11 cellular contexts compared by ENCODE assay signal in the genomic region with DNA sequence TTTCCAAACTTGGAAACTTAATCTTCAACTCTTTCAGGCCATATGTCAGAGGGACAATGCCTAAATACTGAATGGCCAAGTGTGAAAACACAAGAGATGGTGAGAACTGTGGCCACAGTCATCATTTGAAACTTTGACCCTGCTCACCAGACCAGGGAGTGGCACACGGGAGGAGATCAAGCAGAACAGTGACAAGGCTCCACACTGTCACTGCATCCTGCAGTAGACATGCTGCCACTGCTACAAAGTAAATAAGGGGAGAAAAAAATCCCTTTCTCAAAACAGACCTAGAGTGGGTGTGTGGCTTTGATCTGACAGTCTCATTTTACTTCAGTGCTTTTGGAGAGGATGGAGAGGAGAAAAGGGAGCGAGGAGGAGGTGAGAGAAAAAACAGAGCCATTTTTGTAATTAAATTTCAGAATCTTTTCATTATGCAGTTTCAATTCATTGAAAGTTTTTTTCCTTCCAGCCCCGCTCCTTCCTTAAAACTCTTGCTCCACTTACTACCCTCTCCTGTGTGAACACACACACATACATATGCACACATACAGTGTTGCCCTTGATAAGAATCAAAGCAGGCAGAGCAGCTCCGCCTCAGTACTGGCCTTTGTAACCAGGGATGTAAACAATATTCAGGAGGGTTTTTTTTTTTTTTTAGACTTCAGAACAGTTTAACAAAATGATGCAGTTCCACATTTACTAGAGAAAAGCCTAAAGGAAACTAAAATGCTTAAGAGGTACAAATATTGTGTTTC. TPM values are rescaled to one million over a fixed set of nuclear protein-coding genes. Genes with fewer than 3 reads are reported as not detected.
DNase-seq lines count a peak whose midpoint lies in the region; ATAC-seq and TF ChIP-seq lines count a peak whose summit lies in the region.
"Had no signal": no experiment of that assay in that cellular context is flagged by ENCODE, and none has a peak within 500 bp of the region (broad histone marks: within the 10 kb centered on the region; RNA-seq: fewer than 3 reads in every experiment).

No MANE protein-coding gene starts in this region.

- H3K27ac ChIP-seq in spleen, result no peak overlapping the region
- no peak overlapping the region for H3K27ac ChIP-seq in CD8-positive, alpha-beta T cell (ENCODE audit: low read depth, low read length)
- H3K27ac ChIP-seq: esophagus squamous epithelium had no signal

- no peaks in the 10 kb centered on the region for H3K4me1 ChIP-seq in spleen
- no peaks in the 10 kb centered on the region for H3K4me1 ChIP-seq in CD8-positive, alpha-beta T cell (ENCODE audit: insufficient read depth, low read length)
- H3K4me1 ChIP-seq: esophagus squamous epithelium had no signal

- ATAC-seq in GM18867 (IDR thresholded peaks at IDR 0.05; ENCODE audit: unreplicated experiment) (peak; percentile 95), GM21367 (IDR thresholded peaks at IDR 0.05; ENCODE audit: unreplicated experiment) (peak; percentile 88), HG03045 (IDR thresholded peaks at IDR 0.05; ENCODE audit: unreplicated experiment) (peak; percentile 79)
- ATAC-seq in CD8-positive, alpha-beta T cell, result no peak
- ATAC-seq: GM23338 had no signal

- no peak overlapping the region for H3K27ac Mint-ChIP-seq in CD8-positive, alpha-beta T cell
- H3K27ac Mint-ChIP-seq: T-helper 1 cell treated with Interleukin-12 subunit alpha and Interleukin-12 subunit beta and Interleukin-4 antibody, amounts not matched to agents 30 μg/mL and 1 μg/mL, for 36 hours had no signal

- no peaks in the 10 kb centered on the region for H3K36me3 Mint-ChIP-seq in CD8-positive, alpha-beta T cell

- no peak for TF ChIP-seq POLR2A in spleen (IDR thresholded peaks at IDR 0.05)

- no peaks in the 10 kb centered on the region for H3K27me3 Mint-ChIP-seq in CD8-positive, alpha-beta T cell (ENCODE audit: low read depth)

- no peaks in the 10 kb centered on the region for H3K4me1 Mint-ChIP-seq in CD8-positive, alpha-beta T cell (ENCODE audit: low read depth)
- H3K4me1 Mint-ChIP-seq: GM23338 had no signal

- H3K36me3 ChIP-seq in spleen, result no peaks in the 10 kb centered on the region
- H3K36me3 ChIP-seq in CD8-positive, alpha-beta T cell (ENCODE audit: insufficient read depth, low read length), result no peaks in the 10 kb centered on the region
- H3K36me3 ChIP-seq: esophagus squamous epithelium had no signal

- CTCF ChIA-PET in CD8-positive, alpha-beta T cell (lab: Charles Lee), result no interaction called here

- DNase-seq in kidney tubule cell (ENCODE audit: low spot score) (peak; percentile 3), HPDE6-E6E7 (ENCODE audit: extremely low spot score) (no peak), spleen (no peak)
- DNase-seq in CD8-positive, alpha-beta T cell, result no peak
- DNase-seq: esophagus squamous epithelium, nephron progenitor cell had no signal

- 46 to 57% (median 48%) methylated on average over 4 of the region's 4 CpGs for WGBS in spleen, 5 donors

- intact Hi-C loops in spleen (cut with DNase I; ENCODE audit: low total_unique reads), result no loop called here
- intact Hi-C loops in CD8-positive, alpha-beta T cell (cut with DNase I, micrococcal nuclease), result no loop called here

- no peaks in the 10 kb centered on the region for H3K9me3 ChIP-seq in spleen
- H3K9me3 ChIP-seq in CD8-positive, alpha-beta T cell (ENCODE audit: low read length), result no peaks in the 10 kb centered on the region
- H3K9me3 ChIP-seq: esophagus squamous epithelium had no signal

- H3K9me3 Mint-ChIP-seq in CD8-positive, alpha-beta T cell, result no peaks in the 10 kb centered on the region
- H3K9me3 Mint-ChIP-seq: GM23338; T-helper 1 cell treated with Interleukin-12 subunit alpha and Interleukin-12 subunit beta and Interleukin-4 antibody, amounts not matched to agents 30 μg/mL and 1 μg/mL, for 36 hours had no signal

- no peak overlapping the region for H3K4me3 Mint-ChIP-seq in CD8-positive, alpha-beta T cell
- H3K4me3 Mint-ChIP-seq: GM23338; nephron progenitor cell; T-helper 1 cell treated with Interleukin-12 subunit alpha and Interleukin-12 subunit beta and Interleukin-4 antibody, amounts not matched to agents 30 μg/mL and 1 μg/mL, for 36 hours had no signal

- H3K27me3 ChIP-seq in spleen (replicated peaks in 1 of 7), result no peaks in the 10 kb centered on the region
- H3K27me3 ChIP-seq in CD8-positive, alpha-beta T cell (ENCODE audit: insufficient read depth, low read length), result no peaks in the 10 kb centered on the region
- H3K27me3 ChIP-seq: esophagus squamous epithelium had no signal

- H3K4me3 ChIP-seq in spleen, result no peak overlapping the region
- no peak overlapping the region for H3K4me3 ChIP-seq in CD8-positive, alpha-beta T cell (ENCODE audit: low read depth, low read length)
- H3K4me3 ChIP-seq: esophagus squamous epithelium, GM23338 had no signal

- no peak for TF ChIP-seq CTCF in spleen (IDR thresholded peaks at IDR 0.05 in 8 of 11, conservative IDR thresholded peaks at IDR 0.05 in 3 of 11)
- TF ChIP-seq CTCF in CD8-positive, alpha-beta T cell (IDR thresholded peaks at IDR 0.05), result no peak

- POLR2A ChIA-PET in CD8-positive, alpha-beta T cell (lab: Charles Lee), result no interaction called here

RNA-seq across cellular contexts. Expression of gene NEXMIF, which starts 34.4 kb away (rescaled TPM):
- total RNA-seq in spleen, result 1 to 10 TPM in 5 of 7 donors, under 1 TPM in 2; 0.42 to 1.3 (median 1.2) TPM
- under 1 TPM; 0.05 to 0.15 (median 0.10) TPM for polyA plus RNA-seq in spleen
- under 1 TPM; 0.17 to 0.41 TPM for total RNA-seq in CD8-positive, alpha-beta T cell
